8 cellular contexts compared by ENCODE assay signal in the genomic region with DNA sequence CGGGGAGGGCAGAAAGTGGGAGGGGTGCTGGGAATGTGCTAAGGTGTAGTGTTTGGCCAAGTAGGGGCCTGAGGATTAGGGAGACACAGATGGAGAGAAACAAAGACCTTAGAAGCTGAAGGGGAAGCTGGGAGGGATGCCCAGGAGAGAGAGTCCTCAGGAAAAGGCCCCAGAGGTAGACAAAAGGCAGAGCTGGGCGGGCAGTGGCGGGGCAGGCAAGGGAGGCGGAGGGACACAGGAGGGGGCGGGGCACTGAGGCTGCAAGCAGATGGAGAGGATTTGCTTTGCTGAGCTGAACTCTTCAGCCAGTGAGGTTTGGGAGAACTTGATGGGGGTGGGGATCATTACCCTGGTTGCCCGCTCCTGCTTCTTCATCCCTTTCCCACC. TPM values are rescaled to one million over a fixed set of nuclear protein-coding genes. Genes with fewer than 3 reads are reported as not detected.
A peak's percentile ranks its signal among the peaks of the same experiment; 100 is the strongest.
DNase-seq lines count a peak whose midpoint lies in the region; TF ChIP-seq lines count a peak whose summit lies in the region.

No MANE protein-coding gene starts in this region.

- H3K4me1 Mint-ChIP-seq in neural crest cell: peaks cover 65% of the 10 kb centered on the region

- no peak for TF ChIP-seq CTCF in neural crest cell (conservative IDR thresholded peaks at IDR 0.05)

- peaks cover 2% of the 10 kb centered on the region for H3K9me3 Mint-ChIP-seq in neural crest cell

- H3K36me3 Mint-ChIP-seq in neural crest cell (ENCODE audit: low read depth): peaks cover 11% of the 10 kb centered on the region

- peak; percentile 47 for DNase-seq in DMS153 (lab: John Stamatoyannopoulos, UW)
- DNase-seq in NCI-H524 (lab: John Stamatoyannopoulos, UW): peak; percentile 90 to 91
- DNase-seq in dermis blood vessel endothelial cell: peak; percentile 53
- peak; percentile 63 for DNase-seq in neural crest cell (ENCODE audit: low read depth, low spot score)
- no peak for DNase-seq in GDM1 (lab: John Stamatoyannopoulos, UW)
- no peak for DNase-seq in mesenteric fat pad (ENCODE audit: low spot score)
- DNase-seq in NCI-H128 (lab: John Stamatoyannopoulos, UW; ENCODE audit: unreplicated experiment): no peak
- no peak for DNase-seq in effector CD4-positive, alpha-beta T cell

- H3K27me3 Mint-ChIP-seq in neural crest cell (ENCODE audit: low read depth): peaks cover 12% of the 10 kb centered on the region

- H3K27ac Mint-ChIP-seq in neural crest cell (ENCODE audit: unreplicated experiment): peak overlapping the region; percentile 98

- peak overlapping the region; percentile 98 for H3K4me3 Mint-ChIP-seq in neural crest cell

RNA-seq across cellular contexts. Expression of a gene that starts 2.8 kb away (rescaled TPM):
- total RNA-seq in dermis blood vessel endothelial cell (65.5 and 130 TPM in 2 replicates), neural crest cell (629 and 669 TPM in 2 replicates), mesenteric fat pad (161 TPM)

RNA-seq across cellular contexts. Expression of a gene that starts 3.3 kb away (rescaled TPM):
- total RNA-seq in dermis blood vessel endothelial cell (under 0.01 and 0.05 TPM in 2 replicates), neural crest cell (4.7 and 4.9 TPM in 2 replicates), mesenteric fat pad (1.3 TPM)

RNA-seq across cellular contexts. Expression of a gene that starts 16.1 kb away (rescaled TPM):
- total RNA-seq in dermis blood vessel endothelial cell (107 and 161 TPM in 2 replicates), neural crest cell (203 and 217 TPM in 2 replicates), mesenteric fat pad (145 TPM)

RNA-seq across cellular contexts. Expression of a gene that starts 20.3 kb away (rescaled TPM):
- total RNA-seq in dermis blood vessel endothelial cell (not detected in 2 replicates), neural crest cell (3.8 and 4.1 TPM in 2 replicates), mesenteric fat pad (31.3 TPM)

RNA-seq across cellular contexts. Expression of a gene that starts 45.1 kb away (rescaled TPM):
- total RNA-seq in dermis blood vessel endothelial cell (31.7 and 41.4 TPM in 2 replicates), neural crest cell (37.5 and 37.7 TPM in 2 replicates), mesenteric fat pad (57.5 TPM)

Comparison
In these comparisons a context has a peak if more than half of its experiments do, and no peak if none do; other contexts are left out.
1. DNase-seq: peak in DMS153 (single experiment), NCI-H524 (2 of 2), dermis blood vessel endothelial cell (single experiment) and neural crest cell (single experiment); none in GDM1 (single experiment), mesenteric fat pad (single experiment), NCI-H128 (single experiment) and effector CD4-positive, alpha-beta T cell (single experiment).